In genomic region chr9:135227641-135228251, GRCh38 we compare ENCODE assay signal across 24 cellular contexts.
DNase-seq lines count a peak whose midpoint lies in the region; ATAC-seq, FAIRE-seq and TF ChIP-seq lines count a peak whose summit lies in the region.
"Had no signal": no experiment of that assay in that cellular context is flagged by ENCODE, and none has a peak within 500 bp of the region (broad histone marks: within the 10 kb centered on the region; RNA-seq: fewer than 3 reads in every experiment).

No MANE protein-coding gene starts in this region.

- no peak overlapping the region for H4K5ac ChIP-seq in H1 (ENCODE audit: insufficient read length, low read depth, low read length)

- no peak overlapping the region for H3K23ac ChIP-seq in H1 (ENCODE audit: insufficient read length)

- no peak overlapping the region for H2BK120ac ChIP-seq in H1 (replicated peaks; ENCODE audit: low read depth, low read length)

- TF ChIP-seq CTCF in right lobe of liver (IDR thresholded peaks at IDR 0.05) (no peak), HepG2 (CRISPR knock-in tag; IDR thresholded peaks at IDR 0.05) (no peak), H1 (IDR thresholded peaks at IDR 0.05; ENCODE audit: control extremely low read depth in 1 of 3, insufficient read depth in 1 of 3, low read depth in 1 of 3, low read length in 3 of 3) (no peak), lower lobe of right lung (IDR thresholded peaks at IDR 0.05) (no peak), coronary artery (IDR thresholded peaks at IDR 0.05) (no peak)

- H2BK15ac ChIP-seq in H1 (ENCODE audit: low read length), result no peak overlapping the region

- DNase-seq in right lobe of liver (peak; percentile 5 to 31 (median 30)), HepG2 (ENCODE audit: low spot score) (no peak), H1 (ENCODE audit: low read depth in 1 of 2, low spot score in 2 of 2) (no peak), lower lobe of right lung (peak; percentile 21), aorta (peak; percentile 21 to 51), coronary artery (ENCODE audit: low spot score) (no peak), DMS 273 (lab: John Stamatoyannopoulos, UW; ENCODE audit: unreplicated experiment) (no peak), NCI-H1694 (lab: John Stamatoyannopoulos, UW) (no peak)
- DNase-seq: CD4-positive, CD25-positive, alpha-beta regulatory T cell; DND-41; GM23248; KBM-7; MM.1S; NCI-H1048; NCI-H1417 treated with DMSO at 0.1 percent for 48 hours; NCI-H187 treated with DMSO at 0.1 percent for 48 hours; NCI-H2107; NCI-H69; PC-9; RPMI8226 had no signal

- no peak overlapping the region for H2BK5ac ChIP-seq in H1 (ENCODE audit: low read depth, low read length)

- no peak overlapping the region for H3K4ac ChIP-seq in H1 (replicated peaks; ENCODE audit: insufficient read length, low read depth, low read length)

- no peaks in the 10 kb centered on the region for H3K4me1 ChIP-seq in right lobe of liver
- H3K4me1 ChIP-seq in HepG2 (ENCODE audit: insufficient read depth, low read length), result no peaks in the 10 kb centered on the region
- peaks cover 2 to 13% (median 8%) of the 10 kb centered on the region in 4 experiments for H3K4me1 ChIP-seq in H1 (replicated peaks in 1 of 4; ENCODE audit: control insufficient read depth in 3 of 4, insufficient read depth in 4 of 4, low read length in 3 of 4)
- no peaks in the 10 kb centered on the region for H3K4me1 ChIP-seq in lower lobe of right lung
- H3K4me1 ChIP-seq in aorta (ENCODE audit: control insufficient read depth in 1 of 2, insufficient read depth in 2 of 2, low read length in 2 of 2), result no peaks in the 10 kb centered on the region
- H3K4me1 ChIP-seq: HAP-1 had no signal

- peaks cover 9% of the 10 kb centered on the region for H3K23me2 ChIP-seq in H1 (ENCODE audit: low read depth, low read length)

- FAIRE-seq in HepG2 (lab: Jason Lieb, UNC) (no peak), H1 (lab: Jason Lieb, UNC) (no peak)
- FAIRE-seq: A204.1, GM12891 had no signal

- H3K9ac ChIP-seq in HepG2 (ENCODE audit: insufficient read depth, low read depth, low read length) (no peak overlapping the region), H1 (replicated peaks in 1 of 4; ENCODE audit: extremely low read depth in 1 of 4, low read depth in 3 of 4, low read length in 3 of 4) (no peak overlapping the region)
- H3K9ac ChIP-seq: GM23248 had no signal

- H3K27ac ChIP-seq in right lobe of liver, result no peak overlapping the region
- no peak overlapping the region for H3K27ac ChIP-seq in HepG2 (ENCODE audit: extremely low read length, insufficient read depth, low read length)
- H3K27ac ChIP-seq in H1 (ENCODE audit: low read depth, low read length), result no peak overlapping the region
- no peak overlapping the region for H3K27ac ChIP-seq in lower lobe of right lung
- H3K27ac ChIP-seq in aorta (ENCODE audit: low read depth in 1 of 2, low read length in 2 of 2), result no peak overlapping the region
- H3K27ac ChIP-seq in coronary artery, result no peak overlapping the region
- H3K27ac ChIP-seq: GM23248, HL-60, PC-9 had no signal

- TF ChIP-seq EP300 in HepG2 (IDR thresholded peaks at IDR 0.05; ENCODE audit: low read depth in 2 of 2, low read length in 2 of 2), result no peak
- TF ChIP-seq EP300 in HepG2 (CRISPR knock-in tag; IDR thresholded peaks at IDR 0.05; ENCODE audit: borderline replicate concordance), result no peak
- no peak for TF ChIP-seq EP300 in H1 (IDR thresholded peaks at IDR 0.05; ENCODE audit: borderline replicate concordance in 1 of 2, low read depth in 2 of 2, low read length in 2 of 2)

- WGBS in right lobe of liver (ENCODE audit: insufficient coverage, low coverage, low lambda C conversion rate, missing lambda C conversion rate), result 40% methylated on average over 8 of the region's 17 CpGs
- WGBS in HepG2 (ENCODE audit: low lambda C conversion rate), result 11% methylated on average over 4 of the region's 17 CpGs
- WGBS in H1 (ENCODE audit: extremely low coverage in 1 of 2, insufficient coverage in 1 of 2, insufficient read length in 1 of 2, insufficient replicate concordance in 2 of 2, low coverage in 1 of 2, low lambda C conversion rate in 2 of 2, missing lambda C conversion rate in 1 of 2), 2 experiments, result 93% methylated on average over 15 of the region's 17 CpGs; no CpG with 5 or more reads in 1 of the 2 experiments
- 78 to 79% methylated on average over 17 of the region's 17 CpGs for WGBS in aorta, 2 donors

- H3K4me2 ChIP-seq in HepG2 (ENCODE audit: low read depth, low read length) (no peak overlapping the region), H1 (ENCODE audit: insufficient read depth in 1 of 2, low read depth in 2 of 2, low read length in 2 of 2) (no peak overlapping the region)
- H3K4me2 ChIP-seq: PC-9 had no signal

- ATAC-seq in right lobe of liver (no peak), HepG2 (no peak), lower lobe of right lung (no peak), aorta (ENCODE audit: low FRiP score) (no peak)

- in situ Hi-C loops in HepG2 (cut with HindIII; ENCODE audit: extremely low pct_ligation_motif_present, low pct_unique_long_range_greater_than_20kb), result no loop called here

- H2BK12ac ChIP-seq in H1 (ENCODE audit: low read depth, low read length), result peak overlapping the region; percentile 60; the same call in 1 of the 2 replicates

- H3K36me3 ChIP-seq in right lobe of liver (no peaks in the 10 kb centered on the region), HepG2 (replicated peaks in 1 of 2; ENCODE audit: control insufficient read depth in 1 of 2, insufficient read depth in 2 of 2, low read length in 2 of 2) (no peaks in the 10 kb centered on the region), H1 (ENCODE audit: control insufficient read depth in 2 of 4, insufficient read depth in 4 of 4, low read length in 3 of 4) (no peaks in the 10 kb centered on the region; a peak in 1 of 8 replicates), lower lobe of right lung (no peaks in the 10 kb centered on the region), aorta (ENCODE audit: control insufficient read depth in 1 of 2, insufficient read depth in 2 of 2, low read length in 1 of 2) (no peaks in the 10 kb centered on the region)
- H3K36me3 ChIP-seq: HAP-1 had no signal

- no peak overlapping the region for H2AK5ac ChIP-seq in H1 (ENCODE audit: low read depth, low read length)

- no peak overlapping the region for H4K91ac ChIP-seq in H1 (replicated peaks; ENCODE audit: insufficient read length, low read length)

- no peak for TF ChIP-seq RAD21 in HepG2 (CRISPR knock-in tag; IDR thresholded peaks at IDR 0.05)
- TF ChIP-seq RAD21 in H1 (IDR thresholded peaks at IDR 0.05 in 1 of 2, conservative IDR thresholded peaks at IDR 0.05 in 1 of 2; ENCODE audit: low read depth in 2 of 2, low read length in 2 of 2), result no peak

- H3K79me2 ChIP-seq in HepG2 (ENCODE audit: insufficient read depth, low read length) (no peaks in the 10 kb centered on the region), H1 (ENCODE audit: control insufficient read depth in 1 of 2, insufficient read depth in 2 of 2, low read length in 2 of 2) (no peaks in the 10 kb centered on the region)

- H3K18ac ChIP-seq in H1 (ENCODE audit: extremely low read depth, low read length), result no peak overlapping the region

- BruUV-seq in HepG2 (replicated peaks; lab: Mats Ljungman, UMichigan), result no TSS peak

- H4K20me1 ChIP-seq in HepG2 (ENCODE audit: insufficient read depth, low read length) (no peaks in the 10 kb centered on the region), H1 (replicated peaks in 1 of 2; ENCODE audit: control insufficient read depth in 1 of 2, insufficient read depth in 2 of 2, low read length in 2 of 2) (peaks cover 0 to 11% of the 10 kb centered on the region in 2 experiments)

- CTCF ChIA-PET in HepG2 (lab: Yijun Ruan, JAX; ENCODE audit: low intra/inter-chr PET ratio, low total read pairs), result no interaction called here
- CTCF ChIA-PET in H1 (lab: Charles Lee; ENCODE audit: partially characterized antibody), result interaction anchor here (0.9 to 1.2 kb wide), 2 partner anchors 27 to 172 kb away, joined by 3 read pairs; no protein-coding TSS in a partner anchor

- no peak overlapping the region for H2BK20ac ChIP-seq in H1 (ENCODE audit: low read length)

- no peaks in the 10 kb centered on the region for H3K79me1 ChIP-seq in H1 (ENCODE audit: low read depth, low read length)

- no peak overlapping the region for H3K4me3 ChIP-seq in right lobe of liver
- H3K4me3 ChIP-seq in HepG2 (replicated peaks in 1 of 3; ENCODE audit: insufficient read depth in 1 of 3, low read depth in 2 of 3, low read length in 3 of 3), result no peak overlapping the region
- H3K4me3 ChIP-seq in H1 (ENCODE audit: extremely low read depth in 1 of 4, insufficient read depth in 2 of 4, low read depth in 3 of 4, low read length in 4 of 4), result no peak overlapping the region
- H3K4me3 ChIP-seq in lower lobe of right lung, result no peak overlapping the region
- no peak overlapping the region for H3K4me3 ChIP-seq in aorta (ENCODE audit: low read length in 2 of 2)
- no peak overlapping the region for H3K4me3 ChIP-seq in coronary artery
- H3K4me3 ChIP-seq: GM23248, HAP-1, PC-9 had no signal

- H3K9me3 ChIP-seq in right lobe of liver, result no peaks in the 10 kb centered on the region
- H3K9me3 ChIP-seq in HepG2 (ENCODE audit: low read length), result no peaks in the 10 kb centered on the region
- H3K9me3 ChIP-seq in H1 (ENCODE audit: insufficient read depth in 2 of 2, low read depth in 1 of 2, low read length in 1 of 2), result peaks cover 0 to 3% of the 10 kb centered on the region in 2 experiments; a peak in 1 of 4 replicates
- no peaks in the 10 kb centered on the region for H3K9me3 ChIP-seq in lower lobe of right lung
- H3K9me3 ChIP-seq in aorta (ENCODE audit: control insufficient read depth, low read length), result no peaks in the 10 kb centered on the region
- H3K9me3 ChIP-seq: HAP-1 had no signal

- H3K14ac ChIP-seq in H1 (ENCODE audit: insufficient read length), result no peak overlapping the region

- intact Hi-C loops in right lobe of liver (cut with DNase I), result no loop called here
- intact Hi-C loops in HepG2 (cut with micrococcal nuclease; ENCODE audit: unreplicated experiment), result no loop called here
- intact Hi-C loops in lower lobe of right lung (cut with DNase I), result no loop called here
- intact Hi-C loops in aorta (cut with DNase I), result no loop called here

- TF ChIP-seq POLR2A in right lobe of liver (IDR thresholded peaks at IDR 0.05), result no peak
- TF ChIP-seq POLR2A in HepG2 (IDR thresholded peaks at IDR 0.05; ENCODE audit: insufficient read depth in 1 of 2, low read depth in 2 of 2, low read length in 2 of 2), result no peak
- TF ChIP-seq POLR2A in H1 (IDR thresholded peaks at IDR 0.05; ENCODE audit: control extremely low read depth in 1 of 2, low read depth in 2 of 2, low read length in 2 of 2), result no peak

- H2AFZ ChIP-seq in HepG2 (ENCODE audit: low read length) (no peak overlapping the region), H1 (ENCODE audit: low read length) (no peak overlapping the region)
- H2AFZ ChIP-seq: GM23248, PC-9 had no signal

- no peaks in the 10 kb centered on the region for H3K27me3 ChIP-seq in right lobe of liver
- H3K27me3 ChIP-seq in HepG2 (ENCODE audit: control insufficient read depth in 1 of 2, insufficient read depth in 2 of 2, low read length in 2 of 2), result peaks cover 1 to 10% of the 10 kb centered on the region in 2 experiments; a peak in 3 of 5 replicates
- H3K27me3 ChIP-seq in H1 (replicated peaks in 1 of 4; ENCODE audit: control insufficient read depth in 3 of 4, extremely low read depth in 1 of 4, insufficient read depth in 3 of 4, low read length in 3 of 4), result no peaks in the 10 kb centered on the region; a peak in 1 of 7 replicates
- peaks cover 13% of the 10 kb centered on the region for H3K27me3 ChIP-seq in lower lobe of right lung (ENCODE audit: low read depth)
- H3K27me3 ChIP-seq in aorta (ENCODE audit: control insufficient read depth in 1 of 2, insufficient read depth in 2 of 2, low read length in 1 of 2), result no peaks in the 10 kb centered on the region

- POLR2A ChIA-PET in HepG2 (lab: Yijun Ruan, JAX) (no interaction called here), H1 (lab: Charles Lee; ENCODE audit: partially characterized antibody) (no interaction called here)

- H4K8ac ChIP-seq in H1 (ENCODE audit: extremely low read depth, insufficient read depth, low read length), result peak overlapping the region; percentile 36; the same call in 1 of the 2 replicates

- H3K56ac ChIP-seq in H1 (replicated peaks; ENCODE audit: insufficient read length, low read depth, low read length), result no peak overlapping the region

Comparison
In these comparisons a context has a peak if more than half of its experiments do, and no peak if none do; other contexts are left out.
1. DNase-seq: peak in right lobe of liver (3 of 3), lower lobe of right lung (single experiment) and aorta (2 of 2); none in HepG2 (single experiment), H1 (0 of 2), coronary artery (single experiment), DMS 273 (single experiment) and NCI-H1694 (single experiment).